In genomic region chr7:17814058-17814457, GRCh38 we compare ENCODE assay signal across 8 cellular contexts.
"Had no signal": no experiment of that assay in that cellular context is flagged by ENCODE, and none has a peak within 500 bp of the region (broad histone marks: within the 10 kb centered on the region; RNA-seq: fewer than 3 reads in every experiment).

No MANE protein-coding gene starts in this region.

- ATAC-seq: GM23338, HCT116, K562 had no signal

- H3K4me3 Mint-ChIP-seq: GM23338, HFFc6 had no signal

- FAIRE-seq: H1, K562 had no signal

- DNase-seq: H7, HFFc6, IMR-90, KG1 had no signal

- H3K27ac Mint-ChIP-seq: GM23338, HFFc6 had no signal
